8 cellular contexts compared by ENCODE assay signal in the genomic region with DNA sequence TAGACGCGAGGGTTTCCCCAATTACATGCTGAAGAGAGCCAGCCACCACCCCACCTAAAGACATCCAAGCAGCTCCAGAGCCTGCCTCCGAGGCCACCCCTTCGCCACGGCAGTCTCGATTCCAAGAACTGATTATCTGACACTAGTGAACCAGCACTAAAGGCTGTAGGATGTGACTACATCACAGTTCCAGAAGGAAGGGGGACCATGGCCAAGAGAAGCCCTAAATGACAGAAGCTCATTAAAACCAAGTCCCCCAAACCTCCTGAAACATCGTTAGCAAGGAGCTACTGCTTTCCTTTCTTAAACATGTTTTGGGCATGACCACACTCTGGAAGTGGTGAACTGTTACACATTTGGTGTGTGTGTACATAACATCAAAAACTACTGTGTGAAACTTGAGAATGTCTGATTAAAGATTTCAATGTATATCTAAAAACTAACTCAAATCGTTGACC.
DNase-seq lines count a peak whose midpoint lies in the region; ATAC-seq and TF ChIP-seq lines count a peak whose summit lies in the region.

No MANE protein-coding gene starts in this region.

- H3K4me1 Mint-ChIP-seq in activated CD8-positive, alpha-beta memory T cell treated with anti-CD3 and anti-CD28 coated beads, Interleukin-2, amount 10 ng/mL, durations not matched to agents 7 days and 5 days, result peaks cover 81% of the 10 kb centered on the region
- H3K4me1 Mint-ChIP-seq in natural killer cell treated with Interleukin-12 subunit alpha and Interleukin-12 subunit beta and Interleukin-15 and Interleukin-18, amount 100 ng/mL, for 72 hours (ENCODE audit: low read depth in 2 of 2), result peaks cover 31 to 37% of the 10 kb centered on the region in 2 donors

- TF ChIP-seq CTCF in osteoblast (IDR thresholded peaks at IDR 0.05; ENCODE audit: extremely low read depth, low read depth, low read length), result no peak

- peaks cover 67% of the 10 kb centered on the region for H3K36me3 Mint-ChIP-seq in activated CD8-positive, alpha-beta memory T cell treated with anti-CD3 and anti-CD28 coated beads, Interleukin-2, amount 10 ng/mL, durations not matched to agents 7 days and 5 days
- peaks cover 21% of the 10 kb centered on the region for H3K36me3 Mint-ChIP-seq in natural killer cell treated with Interleukin-12 subunit alpha and Interleukin-12 subunit beta and Interleukin-15 and Interleukin-18, amount 100 ng/mL, for 72 hours

- no peak overlapping the region for H3K4me2 ChIP-seq in osteoblast (ENCODE audit: insufficient read depth, low read length)

- peaks cover 16% of the 10 kb centered on the region for H3K36me3 ChIP-seq in osteoblast (ENCODE audit: insufficient read depth, low read length)

- CTCF ChIA-PET in activated CD8-positive, alpha-beta memory T cell treated with anti-CD3 and anti-CD28 coated beads, Interleukin-2, amount 10 ng/mL, durations not matched to agents 7 days and 5 days (lab: Charles Lee), result interaction anchor here (0.8 to 5.5 kb wide), 16 partner anchors 9 to 118 kb away, joined by 3 to 65 read pairs (median 10); a partner anchor contains a TSS

- H3K27ac ChIP-seq in osteoblast (ENCODE audit: low read depth, low read length), result no peak overlapping the region

- peak; percentile 83 for DNase-seq in activated CD8-positive, alpha-beta memory T cell treated with anti-CD3 and anti-CD28 coated beads, Interleukin-2, amount 10 ng/mL, durations not matched to agents 7 days and 5 days
- no peak for DNase-seq in natural killer cell treated with Interleukin-12 subunit alpha and Interleukin-12 subunit beta and Interleukin-15 and Interleukin-18, amount 100 ng/mL, for 72 hours (ENCODE audit: low spot score)
- no peak for DNase-seq in AML-193 (lab: John Stamatoyannopoulos, UW)
- DNase-seq in NCI-H146 (lab: John Stamatoyannopoulos, UW), result no peak
- DNase-seq in osteoblast (ENCODE audit: insufficient read length, low spot score, missing footprints), result no peak
- DNase-seq in NCI-H1092 (lab: John Stamatoyannopoulos, UW), result no peak

- no peaks in the 10 kb centered on the region for H3K27me3 Mint-ChIP-seq in activated CD8-positive, alpha-beta memory T cell treated with anti-CD3 and anti-CD28 coated beads, Interleukin-2, amount 10 ng/mL, durations not matched to agents 7 days and 5 days
- no peaks in the 10 kb centered on the region for H3K27me3 Mint-ChIP-seq in natural killer cell treated with Interleukin-12 subunit alpha and Interleukin-12 subunit beta and Interleukin-15 and Interleukin-18, amount 100 ng/mL, for 72 hours

- no peaks in the 10 kb centered on the region for H3K9me3 Mint-ChIP-seq in activated CD8-positive, alpha-beta memory T cell treated with anti-CD3 and anti-CD28 coated beads, Interleukin-2, amount 10 ng/mL, durations not matched to agents 7 days and 5 days (ENCODE audit: low read depth)
- H3K9me3 Mint-ChIP-seq in natural killer cell treated with Interleukin-12 subunit alpha and Interleukin-12 subunit beta and Interleukin-15 and Interleukin-18, amount 100 ng/mL, for 72 hours, result no peaks in the 10 kb centered on the region

- peak overlapping the region; percentile 65 for H3K4me3 Mint-ChIP-seq in activated CD8-positive, alpha-beta memory T cell treated with anti-CD3 and anti-CD28 coated beads, Interleukin-2, amount 10 ng/mL, durations not matched to agents 7 days and 5 days
- peak overlapping the region; percentile 89 for H3K4me3 Mint-ChIP-seq in natural killer cell treated with Interleukin-12 subunit alpha and Interleukin-12 subunit beta and Interleukin-15 and Interleukin-18, amount 100 ng/mL, for 72 hours

- no peaks in the 10 kb centered on the region for H3K27me3 ChIP-seq in osteoblast (ENCODE audit: insufficient read depth, low read length)

- H3K4me1 ChIP-seq in osteoblast (ENCODE audit: insufficient read depth, low read length), result no peaks in the 10 kb centered on the region

- H3K9me3 ChIP-seq in osteoblast (ENCODE audit: low read depth, low read length), result no peaks in the 10 kb centered on the region

- peaks cover 3% of the 10 kb centered on the region for H4K20me1 ChIP-seq in osteoblast (ENCODE audit: insufficient read depth, low read length)

- peak overlapping the region; percentile 99 for H3K27ac Mint-ChIP-seq in activated CD8-positive, alpha-beta memory T cell treated with anti-CD3 and anti-CD28 coated beads, Interleukin-2, amount 10 ng/mL, durations not matched to agents 7 days and 5 days
- H3K27ac Mint-ChIP-seq in natural killer cell treated with Interleukin-12 subunit alpha and Interleukin-12 subunit beta and Interleukin-15 and Interleukin-18, amount 100 ng/mL, for 72 hours, result peak overlapping the region; percentile 88 to 99

- H3K4me3 ChIP-seq in osteoblast (ENCODE audit: insufficient read depth, low read length), result no peak overlapping the region

- peak; percentile 17 for ATAC-seq in GM19043 (IDR thresholded peaks at IDR 0.05; ENCODE audit: low read depth, unreplicated experiment)
- ATAC-seq in HG02763 (IDR thresholded peaks at IDR 0.05; ENCODE audit: unreplicated experiment), result peak; percentile 16
- ATAC-seq in activated CD8-positive, alpha-beta memory T cell treated with anti-CD3 and anti-CD28 coated beads, Interleukin-2, amount 10 ng/mL, durations not matched to agents 7 days and 5 days, result peak; percentile 58
- ATAC-seq in natural killer cell treated with Interleukin-12 subunit alpha and Interleukin-12 subunit beta and Interleukin-15 and Interleukin-18, amount 100 ng/mL, for 72 hours, result peak; percentile 65 to 72

- H3K79me2 ChIP-seq in osteoblast (ENCODE audit: insufficient read depth, low read length), result no peaks in the 10 kb centered on the region

- no peak overlapping the region for H2AFZ ChIP-seq in osteoblast (ENCODE audit: low read length)

Comparison
In these comparisons a context has a peak if more than half of its experiments do, and no peak if none do; other contexts are left out.
1. ATAC-seq: peak in every context shown above with its lines; median percentile 68 in natural killer cell treated with Interleukin-12 subunit alpha and Interleukin-12 subunit beta and Interleukin-15 and Interleukin-18, amount 100 ng/mL, for 72 hours; 58 in activated CD8-positive, alpha-beta memory T cell treated with anti-CD3 and anti-CD28 coated beads, Interleukin-2, amount 10 ng/mL, durations not matched to agents 7 days and 5 days; 17 in GM19043; 16 in HG02763.